ENCODE assay signal across 1 cellular context in the genomic region with DNA sequence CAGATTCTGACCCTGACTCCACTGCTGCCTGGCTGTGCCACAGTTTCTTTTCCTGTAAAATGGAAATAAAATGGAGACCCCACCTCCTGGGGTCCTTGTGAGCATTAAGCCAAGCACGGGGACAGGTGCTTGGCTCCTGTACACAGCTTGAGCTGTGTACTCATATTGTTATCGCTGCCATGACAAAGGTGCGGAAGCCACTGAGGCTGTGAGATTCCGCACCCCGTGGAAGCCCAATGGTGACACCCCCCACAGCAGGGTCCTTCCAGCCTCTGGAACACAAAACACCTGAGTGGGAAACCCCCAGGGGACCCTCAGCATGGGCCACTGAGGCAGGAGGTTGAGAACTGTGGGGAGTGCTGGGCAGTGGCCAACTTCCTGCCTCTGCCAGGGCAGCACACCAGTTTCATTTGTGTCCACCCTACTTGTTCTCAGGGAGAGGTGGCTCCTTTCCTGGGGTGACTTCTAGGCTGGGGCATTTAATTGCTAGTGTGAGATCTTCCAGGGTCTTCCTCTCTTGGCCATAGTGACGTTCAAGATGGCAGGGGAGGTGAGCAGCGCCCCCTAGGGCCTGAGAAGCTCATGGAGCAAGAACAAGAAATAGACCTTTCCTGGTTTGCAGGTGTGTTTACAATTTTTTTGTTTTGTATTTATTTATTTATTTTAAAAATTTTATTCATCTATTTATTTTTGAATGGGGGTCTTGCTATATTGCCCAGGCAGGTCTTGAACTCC.
TF ChIP-seq lines count a peak whose summit lies in the region.

No MANE protein-coding gene starts in this region.

TF ChIP-seq in liver, 16 proteins besides CTCF, POLR2A, EP300 and RAD21 (continued from another document):
- TF ChIP-seq, protein P1, sequence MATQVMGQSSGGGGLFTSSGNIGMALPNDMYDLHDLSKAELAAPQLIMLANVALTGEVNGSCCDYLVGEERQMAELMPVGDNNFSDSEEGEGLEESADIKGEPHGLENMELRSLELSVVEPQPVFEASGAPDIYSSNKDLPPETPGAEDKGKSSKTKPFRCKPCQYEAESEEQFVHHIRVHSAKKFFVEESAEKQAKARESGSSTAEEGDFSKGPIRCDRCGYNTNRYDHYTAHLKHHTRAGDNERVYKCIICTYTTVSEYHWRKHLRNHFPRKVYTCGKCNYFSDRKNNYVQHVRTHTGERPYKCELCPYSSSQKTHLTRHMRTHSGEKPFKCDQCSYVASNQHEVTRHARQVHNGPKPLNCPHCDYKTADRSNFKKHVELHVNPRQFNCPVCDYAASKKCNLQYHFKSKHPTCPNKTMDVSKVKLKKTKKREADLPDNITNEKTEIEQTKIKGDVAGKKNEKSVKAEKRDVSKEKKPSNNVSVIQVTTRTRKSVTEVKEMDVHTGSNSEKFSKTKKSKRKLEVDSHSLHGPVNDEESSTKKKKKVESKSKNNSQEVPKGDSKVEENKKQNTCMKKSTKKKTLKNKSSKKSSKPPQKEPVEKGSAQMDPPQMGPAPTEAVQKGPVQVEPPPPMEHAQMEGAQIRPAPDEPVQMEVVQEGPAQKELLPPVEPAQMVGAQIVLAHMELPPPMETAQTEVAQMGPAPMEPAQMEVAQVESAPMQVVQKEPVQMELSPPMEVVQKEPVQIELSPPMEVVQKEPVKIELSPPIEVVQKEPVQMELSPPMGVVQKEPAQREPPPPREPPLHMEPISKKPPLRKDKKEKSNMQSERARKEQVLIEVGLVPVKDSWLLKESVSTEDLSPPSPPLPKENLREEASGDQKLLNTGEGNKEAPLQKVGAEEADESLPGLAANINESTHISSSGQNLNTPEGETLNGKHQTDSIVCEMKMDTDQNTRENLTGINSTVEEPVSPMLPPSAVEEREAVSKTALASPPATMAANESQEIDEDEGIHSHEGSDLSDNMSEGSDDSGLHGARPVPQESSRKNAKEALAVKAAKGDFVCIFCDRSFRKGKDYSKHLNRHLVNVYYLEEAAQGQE (IDR thresholded peaks at IDR 0.05), result no peak
- TF ChIP-seq YY1 (IDR thresholded peaks at IDR 0.05) (no peak), NR2F2 (IDR thresholded peaks at IDR 0.05) (no peak)
- TF ChIP-seq, protein P2, sequence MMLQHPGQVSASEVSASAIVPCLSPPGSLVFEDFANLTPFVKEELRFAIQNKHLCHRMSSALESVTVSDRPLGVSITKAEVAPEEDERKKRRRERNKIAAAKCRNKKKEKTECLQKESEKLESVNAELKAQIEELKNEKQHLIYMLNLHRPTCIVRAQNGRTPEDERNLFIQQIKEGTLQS (IDR thresholded peaks at IDR 0.05), result no peak
